ENCODE assay signal across 2 cellular contexts in genomic region chr2:37907480-37908070, GRCh38.
TF ChIP-seq lines count a peak whose summit lies in the region.

No MANE protein-coding gene starts in this region.

TF ChIP-seq in SK-N-SH treated with all-trans-retinoic acid at 6 μM for 48 hours, 23 proteins besides CTCF, POLR2A, EP300 and RAD21 (continued from another document):
- TF ChIP-seq TSHZ2 (CRISPR knock-in tag; IDR thresholded peaks at IDR 0.05) (no peak), SNAI2 (CRISPR knock-in tag; IDR thresholded peaks at IDR 0.05) (no peak), GLIS3 (CRISPR knock-in tag; IDR thresholded peaks at IDR 0.05) (no peak), ISL1 (CRISPR knock-in tag; IDR thresholded peaks at IDR 0.05) (peak; percentile 86), OSR1 (CRISPR knock-in tag; IDR thresholded peaks at IDR 0.05) (no peak), ARNTL (CRISPR knock-in tag; IDR thresholded peaks at IDR 0.05; ENCODE audit: borderline replicate concordance, low read depth) (no peak), CREB5 (CRISPR knock-in tag; IDR thresholded peaks at IDR 0.05; ENCODE audit: low read depth) (no peak)

TF ChIP-seq in SK-N-SH, 30 proteins besides CTCF, POLR2A, EP300 and RAD21 (continued from another document):
- TF ChIP-seq MAX (IDR thresholded peaks at IDR 0.05; ENCODE audit: low read depth): no peak
- no peak for TF ChIP-seq REST (IDR thresholded peaks at IDR 0.05; ENCODE audit: low read depth, low read length)
- no peak for TF ChIP-seq USF1 (IDR thresholded peaks at IDR 0.05; ENCODE audit: borderline replicate concordance, low read depth)
- TF ChIP-seq FOXJ3 (CRISPR knock-in tag; IDR thresholded peaks at IDR 0.05): no peak
- TF ChIP-seq NFIC (IDR thresholded peaks at IDR 0.05; ENCODE audit: borderline replicate concordance): no peak
